8 cellular contexts compared by ENCODE assay signal in the genomic region with DNA sequence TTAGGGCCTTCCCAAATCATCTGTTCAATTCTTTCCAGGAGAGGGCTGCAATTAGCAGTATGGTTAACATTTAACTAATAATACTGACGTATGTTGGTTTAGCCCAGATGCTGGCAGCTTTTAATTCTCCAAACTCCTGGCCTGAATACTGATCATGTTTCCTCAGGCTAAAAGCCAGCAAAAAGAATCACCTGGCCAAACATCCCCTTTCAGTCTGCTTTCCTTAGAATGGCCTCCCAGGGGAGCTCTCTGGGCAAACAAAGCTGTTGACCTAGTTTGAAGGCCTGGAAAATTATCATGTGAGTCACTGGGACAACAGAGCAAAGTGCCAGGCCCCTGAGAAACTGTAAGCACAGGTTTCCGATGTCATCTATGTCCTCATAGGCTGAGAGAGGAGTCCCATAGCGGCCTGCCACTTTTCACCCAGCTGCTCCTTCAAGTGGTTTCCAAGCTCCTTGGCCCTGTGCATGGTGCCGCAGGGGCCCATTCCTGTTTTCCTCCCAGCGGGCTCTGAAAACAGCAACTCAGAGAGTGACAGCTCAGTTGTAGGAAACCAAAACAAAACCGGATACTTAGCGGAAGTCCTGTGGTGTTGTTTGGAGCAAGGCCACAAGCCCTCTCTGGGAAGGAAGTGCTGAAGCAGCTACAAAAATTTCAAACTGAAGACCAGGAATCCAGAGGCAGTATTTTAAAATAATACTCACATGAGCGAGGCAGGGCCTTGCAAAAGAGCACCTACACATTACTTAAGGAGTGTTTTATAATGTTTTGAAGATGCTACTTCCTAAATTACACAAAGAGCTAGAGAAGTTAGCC. TPM values are rescaled to one million over a fixed set of nuclear protein-coding genes. Genes with fewer than 3 reads are reported as not detected.
DNase-seq lines count a peak whose midpoint lies in the region; ATAC-seq and TF ChIP-seq lines count a peak whose summit lies in the region.

No MANE protein-coding gene starts in this region.

- H3K36me3 ChIP-seq in right lobe of liver: no peaks in the 10 kb centered on the region

- peak overlapping the region; percentile 95 to 99 (median 97) for H3K27ac Mint-ChIP-seq in CD14-positive monocyte

- peaks cover 76% of the 10 kb centered on the region for H3K4me1 Mint-ChIP-seq in CD14-positive monocyte

- H3K36me3 Mint-ChIP-seq in CD14-positive monocyte: peaks cover 0 to 2% of the 10 kb centered on the region in 2 donors

- H3K4me1 ChIP-seq in right lobe of liver: peaks cover 0 to 30% (median 13%) of the 10 kb centered on the region in 4 donors

- intact Hi-C loops in CD14-positive monocyte (cut with micrococcal nuclease) (loop anchor here in 1 of 2 donors (2.0 to 5.0 kb wide), 2 partner anchors 14 to 40 kb away; a partner anchor contains a TSS), right lobe of liver (cut with DNase I) (no loop called here)

- peak overlapping the region; percentile 61 to 86 for H3K4me3 Mint-ChIP-seq in CD14-positive monocyte

- peak overlapping the region in 2 of 3 donors; percentile 48 to 51 for H3K4me3 ChIP-seq in right lobe of liver

- 2% methylated on average over 6 of the region's 8 CpGs for WGBS in right lobe of liver (ENCODE audit: insufficient coverage, low coverage, low lambda C conversion rate, missing lambda C conversion rate)

- no peak for TF ChIP-seq CTCF in CD14-positive monocyte (IDR thresholded peaks at IDR 0.05)
- TF ChIP-seq CTCF in right lobe of liver (IDR thresholded peaks at IDR 0.05): peak in 3 of 4 donors; percentile 10 to 16 (median 14)

- no peaks in the 10 kb centered on the region for H3K9me3 Mint-ChIP-seq in CD14-positive monocyte

- peak; percentile 62 for TF ChIP-seq POLR2A in right lobe of liver (IDR thresholded peaks at IDR 0.05)

- H3K27me3 ChIP-seq in right lobe of liver: no peaks in the 10 kb centered on the region

- no peaks in the 10 kb centered on the region for H3K9me3 ChIP-seq in right lobe of liver

- H3K27me3 Mint-ChIP-seq in CD14-positive monocyte (ENCODE audit: low read depth in 3 of 3): peaks cover 0 to 2% (median 0%) of the 10 kb centered on the region in 3 donors

- ATAC-seq in HG03432 (IDR thresholded peaks at IDR 0.05; ENCODE audit: unreplicated experiment) (peak; percentile 37), right lobe of liver (peak; percentile 87 to 94 (median 90)), GM21526 (IDR thresholded peaks at IDR 0.05; ENCODE audit: low FRiP score, unreplicated experiment) (no peak)

- DNase-seq in CD14-positive monocyte (ENCODE audit: low spot score) (peak; percentile 63), NCI-H69 (lab: John Stamatoyannopoulos, UW) (peak; percentile 100), right lobe of liver (peak; percentile 73 to 93 (median 81))
- peak; percentile 17 to 25 for DNase-seq in activated CD8-positive, alpha-beta memory T cell treated with anti-CD3 and anti-CD28 coated beads for 1 hour (ENCODE audit: extremely low read depth in 1 of 2, low read depth in 1 of 2)
- DNase-seq in effector CD8-positive, alpha-beta T cell (lab: John Stamatoyannopoulos, UW): peak; percentile 10
- peak; percentile 14 to 37 for DNase-seq in stimulated activated CD4-positive, alpha-beta T cell treated with anti-CD3 and anti-CD28 coated beads, Interleukin-4, amount 100 ng/mL, for 4 hours

- H3K27ac ChIP-seq in right lobe of liver: peak overlapping the region; percentile 58 to 96 (median 96)

RNA-seq across cellular contexts. Expression of a gene that starts 36.5 kb away (rescaled TPM):
- polyA plus RNA-seq in CD14-positive monocyte: 100 to 1,000 TPM; 300 to 310 TPM
- 100 to 1,000 TPM in 1 of 6 experiments, 10 to 100 TPM in 5; 50.3 to 110 (median 81.6) TPM for total RNA-seq in right lobe of liver

RNA-seq across cellular contexts. Expression of a gene that starts 40.7 kb away (rescaled TPM):
- 1 to 10 TPM; 4.6 to 6.9 TPM for polyA plus RNA-seq in CD14-positive monocyte
- 10 to 100 TPM; 12.7 to 32.4 (median 21.5) TPM for total RNA-seq in right lobe of liver

Comparison
In these comparisons a context has a peak if more than half of its experiments do, and no peak if none do; other contexts are left out.
1. DNase-seq: peak in every context shown above with its lines; median percentile 100 in NCI-H69; 81 in right lobe of liver; 63 in CD14-positive monocyte; 26 in stimulated activated CD4-positive, alpha-beta T cell treated with anti-CD3 and anti-CD28 coated beads, Interleukin-4, amount 100 ng/mL, for 4 hours; 21 in activated CD8-positive, alpha-beta memory T cell treated with anti-CD3 and anti-CD28 coated beads for 1 hour; 10 in effector CD8-positive, alpha-beta T cell.